Comparison of ENCODE assay signal across 32 cellular contexts in the genomic region with DNA sequence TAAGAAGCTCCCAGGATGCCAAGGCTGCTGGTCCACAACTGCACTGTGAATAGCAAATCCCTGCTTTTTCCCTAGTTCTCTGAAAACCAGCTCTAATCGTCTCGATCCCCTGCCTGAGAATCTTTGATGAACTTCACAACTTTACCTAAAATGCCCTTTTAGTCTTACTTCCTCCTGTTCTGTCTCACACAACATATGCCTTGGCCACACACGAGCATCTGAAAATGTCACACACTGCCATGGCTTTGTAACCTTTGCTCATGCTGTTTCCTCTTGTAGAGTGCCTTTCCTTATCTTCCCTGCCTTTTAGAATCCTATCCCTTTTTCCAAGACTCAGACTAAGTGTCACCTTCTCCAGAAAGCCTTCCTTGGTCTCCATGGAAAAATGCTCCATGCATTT.
DNase-seq lines count a peak whose midpoint lies in the region; ATAC-seq and TF ChIP-seq lines count a peak whose summit lies in the region.
"Had no signal": no experiment of that assay in that cellular context is flagged by ENCODE, and none has a peak within 500 bp of the region (broad histone marks: within the 10 kb centered on the region; RNA-seq: fewer than 3 reads in every experiment).

No MANE protein-coding gene starts in this region.

- peak overlapping the region; percentile 88 to 95 for H3K27ac ChIP-seq in coronary artery
- peak overlapping the region; percentile 85 to 94 for H3K27ac ChIP-seq in tibial artery
- H3K27ac ChIP-seq: KMS-11, parathyroid adenoma, RWPE1 had no signal

- no peaks in the 10 kb centered on the region for H3K9me3 ChIP-seq in tibial artery

- H3K4me3 ChIP-seq in coronary artery (no peak overlapping the region), tibial artery (no peak overlapping the region)
- H3K4me3 ChIP-seq: GM23338 had no signal

- no peaks in the 10 kb centered on the region for H3K27me3 ChIP-seq in tibial artery

- H3K27ac Mint-ChIP-seq in nephron progenitor cell = peak overlapping the region; percentile 25
- H3K27ac Mint-ChIP-seq in activated T-helper 17 cell treated with anti-CD3 and anti-CD28 coated beads, Interleukin-2, amount 50 U/mL, for 72 hours = no peak overlapping the region
- H3K27ac Mint-ChIP-seq in activated naive CD4-positive, alpha-beta T cell treated with anti-CD3 and anti-CD28 coated beads, Interleukin-2, amount 10 ng/mL, durations not matched to agents 7 days and 5 days = no peak overlapping the region
- H3K27ac Mint-ChIP-seq: activated naive CD8-positive, alpha-beta T cell treated with anti-CD3 and anti-CD28 coated beads, Interleukin-2, amount 50 U/mL, for 24 hours; B cell; effector memory CD8-positive, alpha-beta T cell; GM23338; immature natural killer cell; natural killer cell; stimulated activated effector memory CD8-positive, alpha-beta T cell treated with anti-CD3 and anti-CD28 coated beads, Interleukin-12 subunit alpha, Interleukin-12 subunit beta, amount 100 ng/mL, for 72 hours had no signal

- peaks cover 2 to 100% (median 84%) of the 10 kb centered on the region in 4 donors for H3K4me1 ChIP-seq in tibial artery

- CTCF ChIA-PET in activated naive CD4-positive, alpha-beta T cell treated with anti-CD3 and anti-CD28 coated beads, Interleukin-2, amount 10 ng/mL, durations not matched to agents 7 days and 5 days (lab: Charles Lee) = interaction anchor here (0.7 to 1.8 kb wide), 3 partner anchors 14 to 265 kb away, joined by 3 to 6 read pairs (median 3); no protein-coding TSS in a partner anchor

- H3K4me3 Mint-ChIP-seq in nephron progenitor cell = no peak overlapping the region
- no peak overlapping the region for H3K4me3 Mint-ChIP-seq in activated T-helper 17 cell treated with anti-CD3 and anti-CD28 coated beads, Interleukin-2, amount 50 U/mL, for 72 hours
- no peak overlapping the region for H3K4me3 Mint-ChIP-seq in activated naive CD4-positive, alpha-beta T cell treated with anti-CD3 and anti-CD28 coated beads, Interleukin-2, amount 10 ng/mL, durations not matched to agents 7 days and 5 days
- H3K4me3 Mint-ChIP-seq: activated naive CD8-positive, alpha-beta T cell treated with anti-CD3 and anti-CD28 coated beads, Interleukin-2, amount 50 U/mL, for 24 hours; B cell; brain; effector memory CD8-positive, alpha-beta T cell; GM23338; immature natural killer cell; natural killer cell; stimulated activated effector memory CD8-positive, alpha-beta T cell treated with anti-CD3 and anti-CD28 coated beads, Interleukin-12 subunit alpha, Interleukin-12 subunit beta, amount 100 ng/mL, for 72 hours; T-helper 17 cell had no signal

- intact Hi-C loops in tibial artery (cut with DNase I; ENCODE audit: low total_unique reads) = loop anchor here (10.0 kb wide), 1 partner anchor 329 kb away; no protein-coding TSS in a partner anchor

- H3K36me3 ChIP-seq in tibial artery = peaks cover 40 to 68% (median 48%) of the 10 kb centered on the region in 3 donors

- peaks cover 3% of the 10 kb centered on the region for H3K9me3 Mint-ChIP-seq in nephron progenitor cell
- H3K9me3 Mint-ChIP-seq in activated T-helper 17 cell treated with anti-CD3 and anti-CD28 coated beads, Interleukin-2, amount 50 U/mL, for 72 hours = peaks cover 7% of the 10 kb centered on the region
- no peaks in the 10 kb centered on the region for H3K9me3 Mint-ChIP-seq in activated naive CD4-positive, alpha-beta T cell treated with anti-CD3 and anti-CD28 coated beads, Interleukin-2, amount 10 ng/mL, durations not matched to agents 7 days and 5 days
- H3K9me3 Mint-ChIP-seq: activated naive CD8-positive, alpha-beta T cell treated with anti-CD3 and anti-CD28 coated beads, Interleukin-2, amount 50 U/mL, for 24 hours; natural killer cell; stimulated activated effector memory CD8-positive, alpha-beta T cell treated with anti-CD3 and anti-CD28 coated beads, Interleukin-12 subunit alpha, Interleukin-12 subunit beta, amount 100 ng/mL, for 72 hours had no signal

- TF ChIP-seq CTCF in coronary artery (IDR thresholded peaks at IDR 0.05) (no peak), nephron progenitor cell (IDR thresholded peaks at IDR 0.05) (no peak), tibial artery (IDR thresholded peaks at IDR 0.05) (no peak)

- no peaks in the 10 kb centered on the region for H3K27me3 Mint-ChIP-seq in nephron progenitor cell (ENCODE audit: low read depth, poor library complexity)
- peaks cover 10% of the 10 kb centered on the region for H3K27me3 Mint-ChIP-seq in activated T-helper 17 cell treated with anti-CD3 and anti-CD28 coated beads, Interleukin-2, amount 50 U/mL, for 72 hours
- peaks cover 11% of the 10 kb centered on the region for H3K27me3 Mint-ChIP-seq in activated naive CD4-positive, alpha-beta T cell treated with anti-CD3 and anti-CD28 coated beads, Interleukin-2, amount 10 ng/mL, durations not matched to agents 7 days and 5 days
- H3K27me3 Mint-ChIP-seq: brain had no signal

- peaks cover 23% of the 10 kb centered on the region for H3K36me3 Mint-ChIP-seq in nephron progenitor cell (ENCODE audit: low read depth)
- H3K36me3 Mint-ChIP-seq in activated T-helper 17 cell treated with anti-CD3 and anti-CD28 coated beads, Interleukin-2, amount 50 U/mL, for 72 hours (ENCODE audit: low read depth) = no peaks in the 10 kb centered on the region
- H3K36me3 Mint-ChIP-seq in activated naive CD4-positive, alpha-beta T cell treated with anti-CD3 and anti-CD28 coated beads, Interleukin-2, amount 10 ng/mL, durations not matched to agents 7 days and 5 days = no peaks in the 10 kb centered on the region
- H3K36me3 Mint-ChIP-seq: immature natural killer cell; natural killer cell; stimulated activated effector memory CD8-positive, alpha-beta T cell treated with anti-CD3 and anti-CD28 coated beads, Interleukin-12 subunit alpha, Interleukin-12 subunit beta, amount 100 ng/mL, for 72 hours had no signal

- ATAC-seq in esophagus mucosa = no peak
- no peak for ATAC-seq in activated T-helper 17 cell treated with anti-CD3 and anti-CD28 coated beads, Interleukin-2, amount 50 U/mL, for 72 hours (replicated peaks)
- ATAC-seq: activated naive CD8-positive, alpha-beta T cell treated with anti-CD3 and anti-CD28 coated beads, Interleukin-2, amount 50 U/mL, for 24 hours; effector memory CD8-positive, alpha-beta T cell; GM23338; left ventricle myocardium superior; natural killer cell; right cardiac atrium; stimulated activated effector memory CD8-positive, alpha-beta T cell treated with anti-CD3 and anti-CD28 coated beads, Interleukin-12 subunit alpha, Interleukin-12 subunit beta, amount 100 ng/mL, for 72 hours; T-helper 17 cell had no signal

- peaks cover 58% of the 10 kb centered on the region for H3K4me1 Mint-ChIP-seq in nephron progenitor cell
- H3K4me1 Mint-ChIP-seq in activated T-helper 17 cell treated with anti-CD3 and anti-CD28 coated beads, Interleukin-2, amount 50 U/mL, for 72 hours = no peaks in the 10 kb centered on the region
- H3K4me1 Mint-ChIP-seq in activated naive CD4-positive, alpha-beta T cell treated with anti-CD3 and anti-CD28 coated beads, Interleukin-2, amount 10 ng/mL, durations not matched to agents 7 days and 5 days = no peaks in the 10 kb centered on the region
- H3K4me1 Mint-ChIP-seq: activated naive CD8-positive, alpha-beta T cell treated with anti-CD3 and anti-CD28 coated beads, Interleukin-2, amount 50 U/mL, for 24 hours; B cell; immature natural killer cell; natural killer cell had no signal

- DNase-seq in SKM-1 (lab: John Stamatoyannopoulos, UW; ENCODE audit: unreplicated experiment) (peak; percentile 19), coronary artery (ENCODE audit: low spot score) (no peak), nephron progenitor cell (no peak), tibial artery (no peak), kidney tubule cell (ENCODE audit: low spot score) (no peak)
- no peak for DNase-seq in activated naive CD4-positive, alpha-beta T cell treated with anti-CD3 and anti-CD28 coated beads, Interleukin-2, amount 10 ng/mL, durations not matched to agents 7 days and 5 days
- DNase-seq: activated CD4-positive, alpha-beta T cell treated with anti-CD3 and anti-CD28 coated beads for 4 hours; activated CD8-positive, alpha-beta memory T cell treated with anti-CD3 and anti-CD28 coated beads for 24 hours; activated gamma-delta T cell treated with Interleukin-2 at 50 U/mL for 16 hours; activated naive CD8-positive, alpha-beta T cell treated with anti-CD3 and anti-CD28 coated beads, Interleukin-2, amount 50 U/mL, for 24 hours; effector memory CD8-positive, alpha-beta T cell; foreskin melanocyte; hypothalamus; immature natural killer cell; left ventricle myocardium superior; midbrain; natural killer cell; NCI-H1436; NCI-H446; right cardiac atrium; stimulated activated CD4-positive, alpha-beta T cell treated with anti-CD3 and anti-CD28 coated beads, Interleukin-12 subunit alpha, Interleukin-12 subunit beta, amount 100 ng/mL, for 4 hours; stimulated activated CD4-positive, alpha-beta T cell treated with anti-CD3 and anti-CD28 coated beads, Interleukin-4, amount 100 ng/mL, for 1 hour; T-helper 17 cell had no signal
